In genomic region chr12:110223777-110224378, GRCh38 we compare ENCODE assay signal across 11 cellular contexts. TPM values are rescaled to one million over a fixed set of nuclear protein-coding genes. Genes with fewer than 3 reads are reported as not detected.
DNase-seq lines count a peak whose midpoint lies in the region; ATAC-seq and TF ChIP-seq lines count a peak whose summit lies in the region.
"Had no signal": no experiment of that assay in that cellular context is flagged by ENCODE, and none has a peak within 500 bp of the region (broad histone marks: within the 10 kb centered on the region; RNA-seq: fewer than 3 reads in every experiment).

No MANE protein-coding gene starts in this region.

- H3K9ac ChIP-seq in HCT116 (ENCODE audit: low read length) (no peak overlapping the region), skeletal muscle tissue (ENCODE audit: low read depth in 1 of 3, low read length in 3 of 3) (no peak overlapping the region)

- peak overlapping the region in 2 of 5 experiments; percentile 16 to 68 for H3K4me3 Mint-ChIP-seq in brain
- H3K4me3 Mint-ChIP-seq: T-helper 17 cell had no signal

- peak overlapping the region in 4 of 5 experiments; percentile 57 to 87 (median 78) for H3K27ac Mint-ChIP-seq in brain
- H3K27ac Mint-ChIP-seq: T-helper 17 cell had no signal

- no peak overlapping the region for H3K4me2 ChIP-seq in HCT116 (ENCODE audit: low read length)

- intact Hi-C loops in HCT116 (cut with micrococcal nuclease), result loop anchor here (1.0 kb wide), 1 partner anchor 124 kb away; no protein-coding TSS in a partner anchor
- intact Hi-C loops in right cardiac atrium (cut with DNase I), result loop anchor here (10.0 kb wide), 3 partner anchors 61 to 211 kb away; partner anchors contain the start of gene ATP2A2 (in 3 of the 4)
- intact Hi-C loops in ovary (cut with DNase I), result loop anchor here in 3 of 4 donors (5.0 to 10.0 kb wide), 3 partner anchors 58 to 122 kb away; partner anchors contain the start of gene ATP2A2 (in 1 of the 3)

- WGBS in right cardiac atrium, result 27% methylated on average over 4 of the region's 4 CpGs
- 15 to 21% (median 19%) methylated on average over 4 of the region's 4 CpGs for WGBS in ovary, 3 donors

- no peak overlapping the region for H2AFZ ChIP-seq in HCT116 (ENCODE audit: low read depth, low read length, poor library complexity, severe bottlenecking)

- RAD21 ChIA-PET in HCT116 (lab: Charles Lee; ENCODE audit: low non-redundant PET in 1 of 2, low total read pairs in 2 of 2, uncharacterized antibody in 2 of 2, unreplicated experiment in 2 of 2), result no interaction called here

- BruUV-seq in HCT116 (replicated peaks; lab: Mats Ljungman, UMichigan), result no TSS peak

- no peaks in the 10 kb centered on the region for H3K79me2 ChIP-seq in HCT116 (ENCODE audit: insufficient read depth, low read length)

- no peaks in the 10 kb centered on the region for H3K27me3 Mint-ChIP-seq in brain

- no peaks in the 10 kb centered on the region for H4K20me1 ChIP-seq in HCT116 (ENCODE audit: insufficient read depth)

- CTCF ChIA-PET in HCT116 (lab: Charles Lee), result interaction anchor here (0.7 kb wide), 1 partner anchor 99 kb away, joined by 3 read pairs; no protein-coding TSS in a partner anchor

- POLR2A ChIA-PET in HCT116 (lab: Charles Lee), result no interaction called here

- H3K4me1 Mint-ChIP-seq in brain, result peaks cover 29% of the 10 kb centered on the region

- no peaks in the 10 kb centered on the region for H3K27me3 ChIP-seq in HCT116 (ENCODE audit: insufficient read depth, low read length)
- H3K27me3 ChIP-seq in right cardiac atrium (ENCODE audit: control insufficient read depth, insufficient read depth), result no peaks in the 10 kb centered on the region
- no peaks in the 10 kb centered on the region for H3K27me3 ChIP-seq in skeletal muscle tissue (ENCODE audit: control insufficient read depth in 3 of 3, insufficient read depth in 3 of 3, low read length in 3 of 3)
- no peaks in the 10 kb centered on the region for H3K27me3 ChIP-seq in ovary

- H3K9me3 Mint-ChIP-seq in brain, result no peaks in the 10 kb centered on the region

- H3K4me3 ChIP-seq in HCT116 (replicated peaks in 1 of 2; ENCODE audit: low read depth in 1 of 2, low read length in 2 of 2) (no peak overlapping the region), right cardiac atrium (ENCODE audit: low read length) (no peak overlapping the region), skeletal muscle tissue (ENCODE audit: low read length in 3 of 3) (peak overlapping the region in 1 of 3 donors; percentile 73), ovary (no peak overlapping the region)
- H3K4me3 ChIP-seq: K562 had no signal

- TF ChIP-seq EP300 in ovary (IDR thresholded peaks at IDR 0.05), result no peak

- H3K9me3 ChIP-seq in HCT116 (ENCODE audit: control insufficient read depth in 1 of 2, insufficient read depth in 1 of 2, low read depth in 1 of 2, low read length in 2 of 2) (no peaks in the 10 kb centered on the region), right cardiac atrium (ENCODE audit: control insufficient read depth, low read length) (no peaks in the 10 kb centered on the region), skeletal muscle tissue (ENCODE audit: control insufficient read depth in 3 of 3, low read length in 3 of 3) (no peaks in the 10 kb centered on the region), ovary (no peaks in the 10 kb centered on the region)

- peaks cover 14% of the 10 kb centered on the region for H3K36me3 Mint-ChIP-seq in brain

- H3K27ac ChIP-seq in HCT116 (ENCODE audit: low read depth, low read length) (no peak overlapping the region), right cardiac atrium (ENCODE audit: low read length) (no peak overlapping the region), skeletal muscle tissue (ENCODE audit: low read depth, low read length) (peak overlapping the region; percentile 64), ovary (peak overlapping the region in 1 of 2 donors; percentile 43)

- H3K9me2 ChIP-seq in HCT116 (ENCODE audit: insufficient read depth), result no peaks in the 10 kb centered on the region

- H3K36me3 ChIP-seq in HCT116 (ENCODE audit: control insufficient read depth in 1 of 2, insufficient read depth in 2 of 2, low read length in 2 of 2) (no peaks in the 10 kb centered on the region; a peak in 1 of 4 replicates), skeletal muscle tissue (ENCODE audit: control insufficient read depth in 3 of 3, insufficient read depth in 3 of 3, low read length in 3 of 3) (no peaks in the 10 kb centered on the region), ovary (no peaks in the 10 kb centered on the region)

- no peak for TF ChIP-seq POLR2A in HCT116 (IDR thresholded peaks at IDR 0.05; ENCODE audit: borderline replicate concordance, extremely low read depth, insufficient read depth, insufficient read length)
- no peak for TF ChIP-seq POLR2A in ovary (IDR thresholded peaks at IDR 0.05)

- DNase-seq in HCT116 (ENCODE audit: low read depth, low spot score) (no peak), right cardiac atrium (no peak), foreskin melanocyte (no peak), ovary (no peak)
- DNase-seq: NCI-H510A, T-helper 17 cell had no signal

- peaks cover 0 to 8% of the 10 kb centered on the region in 2 experiments; a peak in 1 of 4 replicates for H3K4me1 ChIP-seq in HCT116 (ENCODE audit: control insufficient read depth in 1 of 2, insufficient read depth in 2 of 2, low read length in 2 of 2)
- H3K4me1 ChIP-seq in right cardiac atrium (ENCODE audit: control insufficient read depth, insufficient read depth, low read length), result peaks cover 2% of the 10 kb centered on the region
- H3K4me1 ChIP-seq in skeletal muscle tissue (ENCODE audit: control insufficient read depth in 3 of 3, insufficient read depth in 3 of 3, low read length in 3 of 3), result peaks cover 0 to 16% (median 8%) of the 10 kb centered on the region in 3 donors
- peaks cover 6% of the 10 kb centered on the region for H3K4me1 ChIP-seq in ovary (ENCODE audit: insufficient read depth)

- TF ChIP-seq CTCF in HCT116 (IDR thresholded peaks at IDR 0.05 in 2 of 3, conservative IDR thresholded peaks at IDR 0.05 in 1 of 3; ENCODE audit: borderline replicate concordance in 1 of 3, insufficient read depth in 1 of 3, low read depth in 2 of 3, low read length in 2 of 3), result no peak; a peak in 1 of 6 replicates
- no peak for TF ChIP-seq CTCF in brain (conservative IDR thresholded peaks at IDR 0.05)
- TF ChIP-seq CTCF in ovary (IDR thresholded peaks at IDR 0.05), result no peak

- ATAC-seq in HCT116, result peak; percentile 46
- peak; percentile 16 to 51 for ATAC-seq in right cardiac atrium
- no peak for ATAC-seq in GM21381 (IDR thresholded peaks at IDR 0.05; ENCODE audit: unreplicated experiment)
- ATAC-seq in HG03280 (IDR thresholded peaks at IDR 0.05; ENCODE audit: unreplicated experiment), result no peak
- ATAC-seq: K562, T-helper 17 cell had no signal

- TF ChIP-seq RAD21 in HCT116 (IDR thresholded peaks at IDR 0.05; ENCODE audit: low read depth), result no peak

TF ChIP-seq in HCT116, 20 proteins besides CTCF, POLR2A, EP300 and RAD21:
- no peak for TF ChIP-seq ZBTB33 (IDR thresholded peaks at IDR 0.05; ENCODE audit: extremely low read depth, insufficient replicate concordance, low read length)
- no peak for TF ChIP-seq ZNF274 (IDR thresholded peaks at IDR 0.05; ENCODE audit: low read depth, low read length)
- no peak for TF ChIP-seq ATF3 (IDR thresholded peaks at IDR 0.05)
- TF ChIP-seq SIN3A (IDR thresholded peaks at IDR 0.05; ENCODE audit: low read depth), result no peak

RNA-seq across cellular contexts. Expression of gene ATP2A2, which starts 57.2 kb away (rescaled TPM):
- total RNA-seq in HCT116 (2021; ENCODE audit: unreplicated experiment) (239 TPM), right cardiac atrium (1,000 to 10,000 TPM; 2,744 to 3,920 (median 3,065) TPM), skeletal muscle tissue (515 TPM), ovary (100 to 1,000 TPM in 4 of 7 donors, 10 to 100 TPM in 3; 60.4 to 164 (median 137) TPM)
- 146 and 151 TPM in 2 replicates for polyA plus RNA-seq in HCT116 (2012)
- polyA plus RNA-seq in brain (ENCODE audit: insufficient read depth, low read depth, low replicate concordance) (139 TPM), right cardiac atrium (1,499 TPM), ovary (100 to 1,000 TPM in 1 of 2 donors, 10 to 100 TPM in 1; 54.2 to 183 TPM)

Comparison
In these comparisons a context has a peak if more than half of its experiments do, and no peak if none do; other contexts are left out.
1. ATAC-seq: peak in HCT116 (single experiment) and right cardiac atrium (2 of 2); none in GM21381 (single experiment) and HG03280 (single experiment).